ENCODE assay signal across 1 cellular context in genomic region chr2:223601932-223602676, GRCh38.
TF ChIP-seq lines count a peak whose summit lies in the region.

Gene SCG2, minus strand, starts transcription at chr2:223602361. Its CDS starts 3,079 bp downstream, at chr2:223599282.

TF ChIP-seq in A549, 52 proteins besides CTCF, POLR2A, EP300 and RAD21 (continued from another document):
- TF ChIP-seq, protein P1, sequence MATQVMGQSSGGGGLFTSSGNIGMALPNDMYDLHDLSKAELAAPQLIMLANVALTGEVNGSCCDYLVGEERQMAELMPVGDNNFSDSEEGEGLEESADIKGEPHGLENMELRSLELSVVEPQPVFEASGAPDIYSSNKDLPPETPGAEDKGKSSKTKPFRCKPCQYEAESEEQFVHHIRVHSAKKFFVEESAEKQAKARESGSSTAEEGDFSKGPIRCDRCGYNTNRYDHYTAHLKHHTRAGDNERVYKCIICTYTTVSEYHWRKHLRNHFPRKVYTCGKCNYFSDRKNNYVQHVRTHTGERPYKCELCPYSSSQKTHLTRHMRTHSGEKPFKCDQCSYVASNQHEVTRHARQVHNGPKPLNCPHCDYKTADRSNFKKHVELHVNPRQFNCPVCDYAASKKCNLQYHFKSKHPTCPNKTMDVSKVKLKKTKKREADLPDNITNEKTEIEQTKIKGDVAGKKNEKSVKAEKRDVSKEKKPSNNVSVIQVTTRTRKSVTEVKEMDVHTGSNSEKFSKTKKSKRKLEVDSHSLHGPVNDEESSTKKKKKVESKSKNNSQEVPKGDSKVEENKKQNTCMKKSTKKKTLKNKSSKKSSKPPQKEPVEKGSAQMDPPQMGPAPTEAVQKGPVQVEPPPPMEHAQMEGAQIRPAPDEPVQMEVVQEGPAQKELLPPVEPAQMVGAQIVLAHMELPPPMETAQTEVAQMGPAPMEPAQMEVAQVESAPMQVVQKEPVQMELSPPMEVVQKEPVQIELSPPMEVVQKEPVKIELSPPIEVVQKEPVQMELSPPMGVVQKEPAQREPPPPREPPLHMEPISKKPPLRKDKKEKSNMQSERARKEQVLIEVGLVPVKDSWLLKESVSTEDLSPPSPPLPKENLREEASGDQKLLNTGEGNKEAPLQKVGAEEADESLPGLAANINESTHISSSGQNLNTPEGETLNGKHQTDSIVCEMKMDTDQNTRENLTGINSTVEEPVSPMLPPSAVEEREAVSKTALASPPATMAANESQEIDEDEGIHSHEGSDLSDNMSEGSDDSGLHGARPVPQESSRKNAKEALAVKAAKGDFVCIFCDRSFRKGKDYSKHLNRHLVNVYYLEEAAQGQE (IDR thresholded peaks at IDR 0.05), result peak; percentile 98
- TF ChIP-seq HES2 (IDR thresholded peaks at IDR 0.05) (no peak), E2F6 (IDR thresholded peaks at IDR 0.05; ENCODE audit: borderline replicate concordance, low read depth) (no peak), EHMT2 (IDR thresholded peaks at IDR 0.05; ENCODE audit: low read depth) (peak; percentile 83; the same call in 1 of the 2 replicates)
